In the genomic region with DNA sequence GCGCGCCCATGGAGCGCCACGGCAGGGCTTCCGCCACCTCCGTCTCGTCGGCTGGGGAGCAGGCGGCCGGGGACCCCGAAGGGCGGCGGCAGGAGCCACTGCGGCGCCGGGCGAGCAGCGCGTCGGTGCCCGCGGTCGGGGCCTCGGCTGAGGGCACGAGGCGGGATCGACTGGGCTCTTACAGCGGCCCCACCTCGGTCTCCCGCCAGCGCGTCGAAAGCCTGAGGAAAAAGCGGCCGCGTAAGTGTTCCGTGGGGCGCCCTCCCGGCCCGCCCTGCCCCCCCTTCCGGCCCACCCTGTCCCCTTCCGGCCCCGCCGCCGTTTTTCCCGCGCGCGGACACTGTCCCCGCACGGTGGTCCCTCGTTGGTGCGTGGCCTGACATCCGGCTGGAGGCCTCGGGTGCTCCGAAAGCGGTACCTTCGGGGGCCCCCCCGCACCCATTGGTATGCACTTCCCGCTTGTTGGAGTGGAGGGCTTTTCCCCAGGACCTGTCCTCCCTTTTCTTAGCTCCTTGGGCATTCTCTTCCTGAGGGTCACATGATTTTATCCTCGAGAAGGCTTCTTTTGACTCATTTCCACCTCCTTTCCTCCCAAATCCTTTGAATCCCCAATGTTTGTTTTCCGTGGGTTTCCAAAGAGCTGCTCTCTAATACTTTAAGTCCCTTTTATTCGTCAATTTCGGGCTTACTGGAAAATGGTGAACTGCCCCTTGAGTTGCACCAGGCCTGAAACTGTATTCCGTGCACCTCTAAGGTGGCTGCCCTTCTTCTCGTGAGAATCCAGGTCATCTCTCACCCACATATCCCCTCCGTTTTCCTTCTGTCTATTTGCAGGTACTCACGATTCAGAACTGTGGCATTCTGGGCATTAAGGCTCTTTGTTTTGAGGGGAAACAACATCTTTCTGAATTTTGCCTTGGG, we compare ENCODE assay signal across 8 cellular contexts. TPM values are rescaled to one million over a fixed set of nuclear protein-coding genes. Genes with fewer than 3 reads are reported as not detected.
DNase-seq lines count a peak whose midpoint lies in the region; ATAC-seq and TF ChIP-seq lines count a peak whose summit lies in the region.

No MANE protein-coding gene starts in this region.

- DNase-seq in activated CD4-positive, alpha-beta T cell treated with anti-CD3 and anti-CD28 coated beads for 1 hour, result peak; percentile 13
- no peak for DNase-seq in activated CD4-positive, alpha-beta T cell treated with anti-CD3 and anti-CD28 coated beads, Interleukin-2, amount 50 U/mL, for 4 hours
- peak; percentile 51 to 56 for DNase-seq in SJCRH30
- no peak for DNase-seq in astrocyte of the spinal cord (ENCODE audit: low read depth, low spot score)
- peak; percentile 46 for DNase-seq in iPS-NIHi11 (ENCODE audit: low spot score)
- peak; percentile 19 to 34 for DNase-seq in stimulated activated CD4-positive, alpha-beta T cell treated with anti-CD3 and anti-CD28 coated beads, Interleukin-12 subunit alpha, Interleukin-12 subunit beta, amount 100 ng/mL, for 24 hours (ENCODE audit: low read depth in 2 of 2)

- H3K9me3 ChIP-seq in SJCRH30 (replicated peaks), result no peaks in the 10 kb centered on the region

- ATAC-seq in HG03095 (IDR thresholded peaks at IDR 0.05; ENCODE audit: unreplicated experiment), result peak; percentile 16
- ATAC-seq in HG02938 (IDR thresholded peaks at IDR 0.05; ENCODE audit: unreplicated experiment), result no peak

- peaks cover 14% of the 10 kb centered on the region for H3K4me1 ChIP-seq in SJCRH30

- peak overlapping the region; percentile 90 for H3K4me3 ChIP-seq in SJCRH30
- peak overlapping the region; percentile 88 for H3K4me3 ChIP-seq in astrocyte of the spinal cord (ENCODE audit: low read depth, low read length)

- no peaks in the 10 kb centered on the region for H3K27me3 ChIP-seq in SJCRH30

- H3K27ac ChIP-seq in SJCRH30, result peak overlapping the region; percentile 94

- H3K36me3 ChIP-seq in SJCRH30, result peaks cover 23% of the 10 kb centered on the region

- in situ Hi-C loops in astrocyte of the spinal cord (cut with HindIII; ENCODE audit: low sequenced_read_pairs), result no loop called here

- TF ChIP-seq CTCF in astrocyte of the spinal cord (IDR thresholded peaks at IDR 0.05; ENCODE audit: low read depth, low read length), result no peak

RNA-seq across cellular contexts. Expression of a gene that starts 0.6 kb away (rescaled TPM):
- total RNA-seq in SJCRH30 (2014; rRNA removed; shearing (Covaris generic)), result 48.0 and 57.9 TPM in 2 replicates

RNA-seq across cellular contexts. Expression of a gene that starts 43.1 kb away (rescaled TPM):
- 26.4 and 28.9 TPM in 2 replicates for total RNA-seq in SJCRH30 (2014; rRNA removed; shearing (Covaris generic))

Comparison
In these comparisons a context has a peak if more than half of its experiments do, and no peak if none do; other contexts are left out.
1. DNase-seq: peak in activated CD4-positive, alpha-beta T cell treated with anti-CD3 and anti-CD28 coated beads for 1 hour (single experiment), SJCRH30 (2 of 2), iPS-NIHi11 (single experiment) and stimulated activated CD4-positive, alpha-beta T cell treated with anti-CD3 and anti-CD28 coated beads, Interleukin-12 subunit alpha, Interleukin-12 subunit beta, amount 100 ng/mL, for 24 hours (2 of 2); none in activated CD4-positive, alpha-beta T cell treated with anti-CD3 and anti-CD28 coated beads, Interleukin-2, amount 50 U/mL, for 4 hours (0 of 2) and astrocyte of the spinal cord (single experiment).